ENCODE assay signal across 8 cellular contexts in genomic region chr11:67262731-67263675, GRCh38. TPM values are rescaled to one million over a fixed set of nuclear protein-coding genes. Genes with fewer than 3 reads are reported as not detected.
DNase-seq lines count a peak whose midpoint lies in the region; ATAC-seq, FAIRE-seq and TF ChIP-seq lines count a peak whose summit lies in the region.

No MANE protein-coding gene starts in this region.

- H3K27me3 ChIP-seq in left ventricle myocardium inferior (ENCODE audit: low read depth): no peaks in the 10 kb centered on the region

- 59% methylated on average over 22 of the region's 22 CpGs for WGBS in A549 (ENCODE audit: missing lambda C conversion rate)

- CTCF ChIA-PET in A549 (lab: Yijun Ruan, JAX): interaction anchor here (0.6 to 4.9 kb wide), 51 partner anchors 9 to 386 kb away, joined by 3 to 178 read pairs (median 6); partner anchors contain the start of genes ANKRD13D, POLD4, RAD9A and RHOD

- H3K4me1 ChIP-seq in A549 (peaks cover 30% of the 10 kb centered on the region), left ventricle myocardium inferior (peaks cover 44% of the 10 kb centered on the region)

- no peak for TF ChIP-seq EP300 in A549 (IDR thresholded peaks at IDR 0.05)

- H3K27ac ChIP-seq in A549: peak overlapping the region; percentile 60 to 87
- peak overlapping the region; percentile 77 for H3K27ac ChIP-seq in left ventricle myocardium inferior (replicated peaks)

- H3K36me3 ChIP-seq in left ventricle myocardium inferior: no peaks in the 10 kb centered on the region

- TF ChIP-seq RAD21 in A549 (conservative IDR thresholded peaks at IDR 0.05 in 1 of 2, IDR thresholded peaks at IDR 0.05 in 1 of 2): peak; percentile 52 to 66

- POLR2A ChIA-PET in A549 (lab: Yijun Ruan, JAX): interaction anchor here (1.3 to 2.9 kb wide), 3 partner anchors 25 to 139 kb away, joined by 3 to 21 read pairs (median 3); partner anchors contain the start of gene PPP1CA

- H3K9me3 ChIP-seq in A549: no peaks in the 10 kb centered on the region
- no peaks in the 10 kb centered on the region for H3K9me3 ChIP-seq in left ventricle myocardium inferior (replicated peaks)

- intact Hi-C loops in left ventricle myocardium inferior (cut with micrococcal nuclease): loop anchor here (5.0 kb wide), 1 partner anchor 54 kb away; no protein-coding TSS in a partner anchor

- peak; percentile 65 to 84 for ATAC-seq in A549
- ATAC-seq in HG03045 (IDR thresholded peaks at IDR 0.05; ENCODE audit: unreplicated experiment): no peak

- TF ChIP-seq CTCF in A549 (IDR thresholded peaks at IDR 0.05): peak; percentile 81
- peak; percentile 88 for TF ChIP-seq CTCF in left ventricle myocardium inferior (IDR thresholded peaks at IDR 0.05; ENCODE audit: borderline replicate concordance)

- H3K4me3 ChIP-seq in A549: no peak overlapping the region
- peak overlapping the region; percentile 9 for H3K4me3 ChIP-seq in left ventricle myocardium inferior

- no peak for FAIRE-seq in A549 (lab: Jason Lieb, UNC)

- peak overlapping the region; percentile 40 for H3K4me2 ChIP-seq in A549

- TF ChIP-seq POLR2A in A549 (IDR thresholded peaks at IDR 0.05; ENCODE audit: low read length): no peak; the same call in 1 of the 2 replicates
- peak; percentile 23 for TF ChIP-seq POLR2A in GM15510 (IDR thresholded peaks at IDR 0.05; ENCODE audit: borderline replicate concordance, extremely low read depth, insufficient read length)

- DNase-seq in A549 (ENCODE audit: low read depth in 1 of 2, low spot score in 1 of 2): peak; percentile 79 to 98
- DNase-seq in NCI-H146 (lab: John Stamatoyannopoulos, UW): peak; percentile 87
- peak; percentile 64 for DNase-seq in T follicular helper cell (ENCODE audit: low read depth)
- DNase-seq in anterior cingulate cortex (lab: John Stamatoyannopoulos, UW): peak in 51 of 58 donors; percentile 19 to 80 (median 61)
- DNase-seq in left ventricle myocardium inferior: peak; percentile 83
- DNase-seq in renal cortical epithelial cell (ENCODE audit: low read depth): peak; percentile 59

TF ChIP-seq in A549, 52 proteins besides CTCF, POLR2A, EP300 and RAD21:
- TF ChIP-seq ZC3H11A (IDR thresholded peaks at IDR 0.05) (no peak), FOSL2 (IDR thresholded peaks at IDR 0.05) (no peak), FOSL2 (CRISPR knock-in tag; IDR thresholded peaks at IDR 0.05) (peak; percentile 35; the same call in 1 of the 2 replicates), MAX (IDR thresholded peaks at IDR 0.05) (0 out of 2 replicates have a peak, but pooled peaks have one; percentile 40), EHF (CRISPR knock-in tag; IDR thresholded peaks at IDR 0.05) (no peak), MAZ (IDR thresholded peaks at IDR 0.05; ENCODE audit: borderline replicate concordance, low read depth, low read length) (0 out of 2 replicates have a peak, but pooled peaks have one; percentile 15), SMC3 (IDR thresholded peaks at IDR 0.05) (peak; percentile 77), JUN (IDR thresholded peaks at IDR 0.05) (0 out of 5 replicates have a peak, but pooled peaks of 1 of the 2 experiments have one; percentile 26), EHMT2 (IDR thresholded peaks at IDR 0.05; ENCODE audit: low read depth) (no peak)

RNA-seq across cellular contexts. Expression of gene GRK2, which starts 3.3 kb away (rescaled TPM):
- polyA plus RNA-seq in A549 (2011; rRNA removed) (20.1 and 20.5 TPM in 2 replicates), A549 (2017; fragmentation: RNase III; extraction: RNeasy Plus Mini Kit Qiagen cat#74134 plus additional on column Dnase treatment) (27.0 to 29.7 TPM (median 29.5 TPM) in 3 replicates)
- 45.9 and 64.0 TPM in 2 replicates for polyA plus RNA-seq in A549 (2012; cell fraction: cytosol; rRNA removed)
- 135 and 175 TPM in 2 replicates for polyA plus RNA-seq in A549 (2012; cell fraction: nucleus; rRNA removed)
- 64.2 and 65.8 TPM in 2 replicates for polyA minus RNA-seq in A549 (2011; rRNA and poly(A)+ RNA removed)
- total RNA-seq in left ventricle myocardium inferior (53.8 TPM), renal cortical epithelial cell (32.3 and 71.8 TPM in 2 replicates)

RNA-seq across cellular contexts. Expression of gene ANKRD13D, which starts 26.1 kb away (rescaled TPM):
- polyA plus RNA-seq in A549 (2011; rRNA removed) (15.4 and 17.0 TPM in 2 replicates), A549 (2017; fragmentation: RNase III; extraction: RNeasy Plus Mini Kit Qiagen cat#74134 plus additional on column Dnase treatment) (22.5 to 24.5 TPM (median 24.2 TPM) in 3 replicates)
- polyA plus RNA-seq in A549 (2012; cell fraction: cytosol; rRNA removed): 43.0 and 51.7 TPM in 2 replicates
- polyA plus RNA-seq in A549 (2012; cell fraction: nucleus; rRNA removed): 143 and 169 TPM in 2 replicates
- polyA minus RNA-seq in A549 (2011; rRNA and poly(A)+ RNA removed): 20.3 and 34.1 TPM in 2 replicates
- total RNA-seq in left ventricle myocardium inferior (11.8 TPM), renal cortical epithelial cell (29.0 and 38.9 TPM in 2 replicates)

RNA-seq across cellular contexts. Expression of gene SSH3, which starts 40.3 kb away (rescaled TPM):
- polyA plus RNA-seq in A549 (2011; rRNA removed) (13.7 and 13.9 TPM in 2 replicates), A549 (2017; fragmentation: RNase III; extraction: RNeasy Plus Mini Kit Qiagen cat#74134 plus additional on column Dnase treatment) (18.6 to 24.1 TPM (median 23.8 TPM) in 3 replicates)
- 16.4 and 20.2 TPM in 2 replicates for polyA plus RNA-seq in A549 (2012; cell fraction: cytosol; rRNA removed)
- 66.0 and 81.7 TPM in 2 replicates for polyA plus RNA-seq in A549 (2012; cell fraction: nucleus; rRNA removed)
- 11.2 TPM in 2 replicates for polyA minus RNA-seq in A549 (2011; rRNA and poly(A)+ RNA removed)
- total RNA-seq in left ventricle myocardium inferior (14.9 TPM), renal cortical epithelial cell (44.1 and 70.2 TPM in 2 replicates)
